Comparison of ENCODE assay signal across 18 cellular contexts in the genomic region with DNA sequence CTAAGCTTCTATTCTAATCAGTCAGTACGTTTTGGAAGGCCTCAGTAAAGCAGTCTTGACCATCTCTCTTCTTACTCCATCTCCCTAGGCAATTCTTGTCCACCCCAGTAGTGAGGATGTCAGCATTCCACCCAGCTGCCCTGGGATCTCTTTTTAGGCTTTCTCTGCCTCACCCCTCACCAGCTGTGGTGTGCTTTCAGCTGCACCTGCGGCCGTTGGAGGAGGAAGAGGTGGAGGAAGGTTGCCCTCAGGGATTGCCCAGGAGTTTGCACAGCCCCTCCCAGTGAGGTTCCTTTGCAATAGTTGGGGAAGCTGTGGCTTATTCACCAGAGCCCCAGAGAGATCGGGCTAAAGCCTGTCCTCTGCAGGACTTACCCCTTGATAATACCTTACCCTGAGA.
"Had no signal": no experiment of that assay in that cellular context is flagged by ENCODE, and none has a peak within 500 bp of the region (broad histone marks: within the 10 kb centered on the region; RNA-seq: fewer than 3 reads in every experiment).

No MANE protein-coding gene starts in this region.

- H3K4me2 ChIP-seq: SK-N-SH had no signal

- H3K27ac ChIP-seq: RWPE1 had no signal

- DNase-seq: KBM-7, MV-4-11, NCI-H1092, NCI-H1105 treated with DMSO at 0.1 percent for 48 hours, NCI-H1417 treated with DMSO at 0.1 percent for 48 hours, NCI-H146, NCI-H1694 treated with DMSO at 0.1 percent for 48 hours, NCI-H1930, NCI-H2081, NCI-H2107, NCI-H2227 treated with DMSO at 0.1 percent for 48 hours, NCI-H524, NCI-H526 treated with DMSO at 0.1 percent for 48 hours, NCI-H774, SHP77, SK-N-SH, SW 1271 had no signal

- H3K9ac ChIP-seq: SK-N-SH had no signal

- H3K9me3 ChIP-seq: SK-N-SH had no signal
